In the genomic region with DNA sequence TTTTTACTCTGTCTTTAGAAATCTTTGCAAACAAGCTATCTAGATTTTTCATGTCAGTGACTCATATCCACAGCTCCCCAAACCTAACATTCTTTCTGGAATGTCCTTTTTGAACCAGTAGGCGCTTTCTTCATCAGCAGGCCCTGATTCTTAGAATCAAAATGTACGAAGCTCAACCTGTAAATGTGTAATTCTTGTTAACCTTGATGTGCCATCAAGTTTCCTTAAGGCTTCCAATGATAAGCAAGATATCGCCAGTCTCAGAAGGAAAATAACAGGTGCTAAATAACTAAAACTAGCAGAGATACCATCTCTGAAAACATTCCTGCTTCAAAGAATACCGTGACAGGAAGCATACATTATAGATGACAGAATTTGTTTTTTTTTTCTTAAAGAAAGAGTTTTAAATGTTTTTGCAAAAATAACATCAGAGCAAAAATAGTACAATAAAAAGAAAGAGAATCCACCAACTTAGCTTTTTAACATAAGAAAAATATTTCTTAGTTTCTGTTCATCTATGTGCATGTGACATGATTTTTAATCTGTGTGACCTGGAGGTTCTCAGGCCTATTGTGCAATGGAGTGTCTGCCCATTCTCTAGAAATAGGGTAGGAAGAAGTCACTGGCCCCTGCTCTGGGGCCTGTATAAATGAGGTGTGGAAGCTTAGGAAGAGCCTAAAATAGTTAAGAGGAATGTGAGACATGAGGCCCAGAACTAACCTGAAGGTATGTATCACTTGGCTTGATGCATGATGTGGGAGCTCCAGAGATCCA, we compare ENCODE assay signal across 12 cellular contexts. TPM values are rescaled to one million over a fixed set of nuclear protein-coding genes. Genes with fewer than 3 reads are reported as not detected.
A peak's percentile ranks its signal among the peaks of the same experiment; 100 is the strongest.
DNase-seq lines count a peak whose midpoint lies in the region; ATAC-seq and TF ChIP-seq lines count a peak whose summit lies in the region.
"Had no signal": no experiment of that assay in that cellular context is flagged by ENCODE, and none has a peak within 500 bp of the region (broad histone marks: within the 10 kb centered on the region; RNA-seq: fewer than 3 reads in every experiment).

No MANE protein-coding gene starts in this region.

- H3K4me1 ChIP-seq in adipocyte (ENCODE audit: control insufficient read depth, insufficient read depth, low read length), result peaks cover 37% of the 10 kb centered on the region
- peaks cover 0 to 21% of the 10 kb centered on the region in 2 donors for H3K4me1 ChIP-seq in left lung
- H3K4me1 ChIP-seq: esophagus muscularis mucosa had no signal

- H3K27ac ChIP-seq in left lung, result no peak overlapping the region
- H3K27ac ChIP-seq: BLaER1 treated with 17β-estradiol and CSF1 and Interleukin-3, amounts not matched to agents 10 nM and 100 nM; esophagus muscularis mucosa; HL-60 had no signal

- H3K36me3 ChIP-seq in adipocyte (ENCODE audit: control insufficient read depth, insufficient read depth, low read length, severe bottlenecking), result no peaks in the 10 kb centered on the region
- no peaks in the 10 kb centered on the region for H3K36me3 ChIP-seq in left lung
- H3K36me3 ChIP-seq: BLaER1 treated with 17β-estradiol and CSF1 and Interleukin-3, amounts not matched to agents 10 nM and 100 nM; esophagus muscularis mucosa had no signal

- no peak for TF ChIP-seq CTCF in left lung (IDR thresholded peaks at IDR 0.05)

- no peak for ATAC-seq in left lung
- ATAC-seq in HG03354 (IDR thresholded peaks at IDR 0.05; ENCODE audit: poor library complexity, severe bottlenecking, unreplicated experiment), result no peak

- intact Hi-C loops in left lung (cut with DNase I), result no loop called here

- H3K27me3 ChIP-seq in adipocyte (replicated peaks; ENCODE audit: control insufficient read depth, insufficient read depth, low read length) (no peaks in the 10 kb centered on the region), left lung (no peaks in the 10 kb centered on the region)
- H3K27me3 ChIP-seq: BLaER1 treated with 17β-estradiol and CSF1 and Interleukin-3, amounts not matched to agents 10 nM and 100 nM had no signal

- H3K9ac ChIP-seq in adipocyte (ENCODE audit: low read length), result no peak overlapping the region
- H3K9ac ChIP-seq: BLaER1 treated with 17β-estradiol and CSF1 and Interleukin-3, amounts not matched to agents 10 nM and 100 nM had no signal

- DNase-seq in AG20443 (ENCODE audit: low spot score) (peak; percentile 40), ELR (ENCODE audit: low read depth) (peak; percentile 64), adipocyte (ENCODE audit: low read depth) (peak; percentile 72), hepatic stellate cell (ENCODE audit: low spot score) (peak; percentile 53), left lung (no peak), amygdala (lab: John Stamatoyannopoulos, UW) (no peak)
- no peak for DNase-seq in activated CD4-positive, alpha-beta T cell treated with anti-CD3 and anti-CD28 coated beads, Interleukin-2, amount 50 U/mL, for 1 hour
- DNase-seq: RPMI8226 had no signal

- no peak overlapping the region for H3K4me3 ChIP-seq in adipocyte (ENCODE audit: low read length)
- H3K4me3 ChIP-seq in left lung, result no peak overlapping the region
- H3K4me3 ChIP-seq: BLaER1 treated with 17β-estradiol and CSF1 and Interleukin-3, amounts not matched to agents 10 nM and 100 nM; esophagus muscularis mucosa had no signal

- H3K9me3 ChIP-seq in adipocyte (ENCODE audit: control insufficient read depth, low read length) (no peaks in the 10 kb centered on the region), left lung (no peaks in the 10 kb centered on the region)
- H3K9me3 ChIP-seq: BLaER1 treated with 17β-estradiol and CSF1 and Interleukin-3, amounts not matched to agents 10 nM and 100 nM; esophagus muscularis mucosa had no signal

RNA-seq across cellular contexts. Expression of gene SECISBP2L, which starts 14.7 kb away (rescaled TPM):
- 100 to 1,000 TPM in 1 of 2 donors, 10 to 100 TPM in 1; 79.8 to 106 TPM for total RNA-seq in left lung

Comparison
In these comparisons a context has a peak if more than half of its experiments do, and no peak if none do; other contexts are left out.
1. DNase-seq: peak in AG20443 (single experiment), ELR (single experiment), adipocyte (single experiment) and hepatic stellate cell (single experiment); none in left lung (0 of 2), amygdala (0 of 56) and activated CD4-positive, alpha-beta T cell treated with anti-CD3 and anti-CD28 coated beads, Interleukin-2, amount 50 U/mL, for 1 hour (single experiment).